ENCODE assay signal across 8 cellular contexts in genomic region chr6:135002229-135002844, GRCh38. TPM values are rescaled to one million over a fixed set of nuclear protein-coding genes. Genes with fewer than 3 reads are reported as not detected.
DNase-seq lines count a peak whose midpoint lies in the region; ATAC-seq and TF ChIP-seq lines count a peak whose summit lies in the region.

No MANE protein-coding gene starts in this region.

- DNase-seq in SIG-M5 treated with dmso at 0.1 percent for 504 hours (lab: John Stamatoyannopoulos, UW; ENCODE audit: unreplicated experiment) (peak; percentile 8), SIG-M5 (lab: John Stamatoyannopoulos, UW) (no peak), OCI-LY7 (ENCODE audit: low spot score) (peak; percentile 38), fibroblast of lung (ENCODE audit: low read depth in 2 of 2) (peak; percentile 14 to 37), superior temporal gyrus (ENCODE audit: extremely low spot score) (peak; percentile 72)
- DNase-seq in stimulated activated naive CD8-positive, alpha-beta T cell treated with anti-CD3 and anti-CD28 coated beads, Interleukin-15, Interleukin-2, amounts not matched to agents 100 U/mL and 50 U/mL, for 24 hours = no peak
- no peak for DNase-seq in stimulated activated CD4-positive, alpha-beta T cell treated with anti-CD3 and anti-CD28 coated beads, Interleukin-2, amount 100 ng/mL, for 24 hours
- no peak for DNase-seq in effector CD4-positive, alpha-beta T cell

- no peak overlapping the region for H3K27ac ChIP-seq in OCI-LY7 (ENCODE audit: low read depth, low read length, poor library complexity, severe bottlenecking)
- H3K27ac ChIP-seq in fibroblast of lung (ENCODE audit: insufficient read depth, low read length) = no peak overlapping the region

- H2AFZ ChIP-seq in OCI-LY7 (ENCODE audit: low read length) (no peak overlapping the region), fibroblast of lung (ENCODE audit: low read length) (no peak overlapping the region)

- CTCF ChIA-PET in OCI-LY7 (lab: Charles Lee; ENCODE audit: unreplicated experiment) = no interaction called here

- no peaks in the 10 kb centered on the region for H3K9me2 ChIP-seq in OCI-LY7 (ENCODE audit: insufficient read depth, low read length)

- H4K20me1 ChIP-seq in OCI-LY7 (ENCODE audit: insufficient read depth, low read length) (no peaks in the 10 kb centered on the region), fibroblast of lung (ENCODE audit: control insufficient read depth, extremely low read depth, insufficient read depth, low read length) (no peaks in the 10 kb centered on the region)

- BruUV-seq in OCI-LY7 (replicated peaks; lab: Mats Ljungman, UMichigan) = no TSS peak

- POLR2A ChIA-PET in OCI-LY7 (lab: Charles Lee) = interaction anchor here (0.7 to 1.0 kb wide), 4 partner anchors 9 to 435 kb away, joined by 3 to 10 read pairs (median 4); no protein-coding TSS in a partner anchor

- no peak overlapping the region for H3K9ac ChIP-seq in fibroblast of lung (ENCODE audit: insufficient read depth, low read length)

- H3K79me2 ChIP-seq in OCI-LY7 (ENCODE audit: insufficient read depth, low read depth, low read length) = no peaks in the 10 kb centered on the region
- no peaks in the 10 kb centered on the region for H3K79me2 ChIP-seq in fibroblast of lung (ENCODE audit: control insufficient read depth, insufficient read depth, low read length)

- intact Hi-C loops in OCI-LY7 (cut with micrococcal nuclease; ENCODE audit: unreplicated experiment) = no loop called here

- H3K4me1 ChIP-seq in OCI-LY7 (ENCODE audit: insufficient read depth, low read length, poor library complexity, severe bottlenecking) = peaks cover 6% of the 10 kb centered on the region
- no peaks in the 10 kb centered on the region for H3K4me1 ChIP-seq in fibroblast of lung (ENCODE audit: control insufficient read depth, extremely low read depth, insufficient read depth, low read length)

- no peak for ATAC-seq in stimulated activated naive CD8-positive, alpha-beta T cell treated with anti-CD3 and anti-CD28 coated beads, Interleukin-15, Interleukin-2, amounts not matched to agents 100 U/mL and 50 U/mL, for 24 hours

- TF ChIP-seq CTCF in OCI-LY7 (conservative IDR thresholded peaks at IDR 0.05; ENCODE audit: low read length) (peak; percentile 91), fibroblast of lung (conservative IDR thresholded peaks at IDR 0.05 in 1 of 2, IDR thresholded peaks at IDR 0.05 in 1 of 2; ENCODE audit: low read depth in 1 of 2, low read length in 2 of 2) (peak; percentile 50 to 64)

- no peak overlapping the region for H3K4me3 ChIP-seq in OCI-LY7 (ENCODE audit: low read depth, low read length, poor library complexity, severe bottlenecking)
- H3K4me3 ChIP-seq in fibroblast of lung (replicated peaks in 1 of 4; ENCODE audit: control extremely low read depth in 1 of 4, insufficient read depth in 1 of 4, low read depth in 3 of 4, low read length in 4 of 4) = no peak overlapping the region

- H3K36me3 ChIP-seq in OCI-LY7 (ENCODE audit: insufficient read depth, low read length) (peaks cover 35% of the 10 kb centered on the region), fibroblast of lung (ENCODE audit: control insufficient read depth, insufficient read depth, low read length) (no peaks in the 10 kb centered on the region)

- no peaks in the 10 kb centered on the region for H3K9me3 ChIP-seq in OCI-LY7 (ENCODE audit: low read length)
- no peaks in the 10 kb centered on the region for H3K9me3 ChIP-seq in fibroblast of lung (ENCODE audit: control insufficient read depth, insufficient read depth, low read depth, low read length)

- no peaks in the 10 kb centered on the region for H3K27me3 ChIP-seq in fibroblast of lung (ENCODE audit: control insufficient read depth, insufficient read depth, low read length)

- H3K4me2 ChIP-seq in OCI-LY7 (ENCODE audit: low read length) = no peak overlapping the region
- no peak overlapping the region for H3K4me2 ChIP-seq in fibroblast of lung (ENCODE audit: extremely low read depth, insufficient read depth, low read length)

RNA-seq across cellular contexts. Expression of gene HBS1L, which starts 52.3 kb away (rescaled TPM):
- 82.9 and 95.4 TPM in 2 replicates for total RNA-seq in OCI-LY7 (2014; rRNA removed; shearing (Covaris generic))
- total RNA-seq in OCI-LY7 (2022) = 93.1 and 94.9 TPM in 2 replicates
- total RNA-seq in fibroblast of lung = 88.6 and 118 TPM in 2 replicates
- 100 and 106 TPM in 2 replicates for polyA plus RNA-seq in fibroblast of lung
- polyA plus RNA-seq in fibroblast of lung (2012) = 64.9 and 71.8 TPM in 2 replicates
- 7.9 and 26.9 TPM in 2 replicates for polyA minus RNA-seq in fibroblast of lung (ENCODE audit: low replicate concordance)

RNA-seq across cellular contexts. Expression of gene ALDH8A1, which starts 52.4 kb away (rescaled TPM):
- total RNA-seq in OCI-LY7 (2014; rRNA removed; shearing (Covaris generic)) = not detected in 2 replicates
- total RNA-seq in OCI-LY7 (2022) (not detected in 2 replicates), fibroblast of lung (0.26 and 0.50 TPM in 2 replicates)
- 0.08 and 0.11 TPM in 2 replicates for polyA plus RNA-seq in fibroblast of lung
- 0.09 and 0.13 TPM in 2 replicates for polyA plus RNA-seq in fibroblast of lung (2012)
- not detected in 2 replicates for polyA minus RNA-seq in fibroblast of lung (ENCODE audit: low replicate concordance)

Comparison
In these comparisons a context has a peak if more than half of its experiments do, and no peak if none do; other contexts are left out.
1. DNase-seq: peak in SIG-M5 treated with dmso at 0.1 percent for 504 hours (single experiment), OCI-LY7 (single experiment), fibroblast of lung (2 of 2) and superior temporal gyrus (single experiment); none in SIG-M5 (single experiment), stimulated activated naive CD8-positive, alpha-beta T cell treated with anti-CD3 and anti-CD28 coated beads, Interleukin-15, Interleukin-2, amounts not matched to agents 100 U/mL and 50 U/mL, for 24 hours (single experiment), stimulated activated CD4-positive, alpha-beta T cell treated with anti-CD3 and anti-CD28 coated beads, Interleukin-2, amount 100 ng/mL, for 24 hours (0 of 2) and effector CD4-positive, alpha-beta T cell (single experiment).